ENCODE assay signal across 26 cellular contexts in genomic region chr11:99271527-99271926, GRCh38.
"Had no signal": no experiment of that assay in that cellular context is flagged by ENCODE, and none has a peak within 500 bp of the region (broad histone marks: within the 10 kb centered on the region; RNA-seq: fewer than 3 reads in every experiment).

No MANE protein-coding gene starts in this region.

- H3K4me3 ChIP-seq: adrenal gland, body of pancreas, cardiac muscle cell, colonic mucosa, heart left ventricle, right atrium auricular region, stomach, thyroid gland, upper lobe of left lung, vagina had no signal

- H3K4me3 Mint-ChIP-seq: activated CD4-positive, alpha-beta T cell treated with anti-CD3 and anti-CD28 coated beads for 36 hours; activated naive CD8-positive, alpha-beta T cell treated with anti-CD3 and anti-CD28 coated beads for 36 hours; naive thymus-derived CD8-positive, alpha-beta T cell; neural crest cell; stimulated activated naive B cell treated with anti-CD40 and anti-IgM and Interleukin-4, amounts not matched to agents 10 μg/mL and 1 μg/mL and 100 μg/mL, for 72 hours; T-helper 2 cell treated with Interferon-gamma antibody and Interleukin-4, amounts not matched to agents 5 μg/mL and 100 μg/mL, for 36 hours had no signal

- H3K9me3 ChIP-seq: adrenal gland, body of pancreas, colonic mucosa, heart left ventricle, right atrium auricular region, stomach, thyroid gland, upper lobe of left lung, vagina had no signal

- H3K4me1 ChIP-seq: adrenal gland, body of pancreas, colonic mucosa, heart left ventricle, right atrium auricular region, stomach, thyroid gland, upper lobe of left lung, vagina had no signal

- H3K9me3 Mint-ChIP-seq: neural crest cell; stimulated activated naive B cell treated with anti-CD40 and anti-IgM and Interleukin-4, amounts not matched to agents 10 μg/mL and 1 μg/mL and 100 μg/mL, for 72 hours had no signal

- H3K27ac Mint-ChIP-seq: activated CD4-positive, alpha-beta T cell treated with anti-CD3 and anti-CD28 coated beads for 36 hours; activated naive CD8-positive, alpha-beta T cell treated with anti-CD3 and anti-CD28 coated beads for 36 hours; naive thymus-derived CD8-positive, alpha-beta T cell; stimulated activated naive B cell treated with anti-CD40 and anti-IgM and Interleukin-4, amounts not matched to agents 10 μg/mL and 1 μg/mL and 100 μg/mL, for 72 hours; T-helper 2 cell treated with Interferon-gamma antibody and Interleukin-4, amounts not matched to agents 5 μg/mL and 100 μg/mL, for 36 hours had no signal

- H3K27me3 ChIP-seq: adrenal gland, body of pancreas, cardiac muscle cell, colonic mucosa, heart left ventricle, right atrium auricular region, stomach, thyroid gland, upper lobe of left lung, vagina had no signal

- H3K4me1 Mint-ChIP-seq: activated CD4-positive, alpha-beta T cell treated with anti-CD3 and anti-CD28 coated beads for 36 hours; activated naive CD8-positive, alpha-beta T cell treated with anti-CD3 and anti-CD28 coated beads for 36 hours; naive thymus-derived CD8-positive, alpha-beta T cell; neural crest cell; stimulated activated naive B cell treated with anti-CD40 and anti-IgM and Interleukin-4, amounts not matched to agents 10 μg/mL and 1 μg/mL and 100 μg/mL, for 72 hours had no signal

- H3K27me3 Mint-ChIP-seq: activated CD4-positive, alpha-beta T cell treated with anti-CD3 and anti-CD28 coated beads for 36 hours; activated naive CD8-positive, alpha-beta T cell treated with anti-CD3 and anti-CD28 coated beads for 36 hours; naive thymus-derived CD8-positive, alpha-beta T cell; stimulated activated naive B cell treated with anti-CD40 and anti-IgM and Interleukin-4, amounts not matched to agents 10 μg/mL and 1 μg/mL and 100 μg/mL, for 72 hours had no signal

- H3K36me3 Mint-ChIP-seq: activated naive CD8-positive, alpha-beta T cell treated with anti-CD3 and anti-CD28 coated beads for 36 hours; naive thymus-derived CD8-positive, alpha-beta T cell; stimulated activated naive B cell treated with anti-CD40 and anti-IgM and Interleukin-4, amounts not matched to agents 10 μg/mL and 1 μg/mL and 100 μg/mL, for 72 hours had no signal

- ATAC-seq: activated CD4-positive, alpha-beta T cell treated with anti-CD3 and anti-CD28 coated beads for 36 hours; body of pancreas; heart left ventricle; naive thymus-derived CD8-positive, alpha-beta T cell; stimulated activated naive B cell treated with anti-CD40 and anti-IgM and Interleukin-4, amounts not matched to agents 10 μg/mL and 1 μg/mL and 100 μg/mL, for 72 hours had no signal

- H3K36me3 ChIP-seq: adrenal gland, cardiac muscle cell, colonic mucosa, heart left ventricle, right atrium auricular region, stomach, thyroid gland, upper lobe of left lung, vagina had no signal

- DNase-seq: activated CD4-positive, alpha-beta T cell treated with anti-CD3 and anti-CD28 coated beads for 36 hours; activated CD4-positive, CD25-positive, alpha-beta regulatory T cell; activated effector memory CD4-positive, alpha-beta T cell treated with Interleukin-2 at 50 U/mL for 16 hours; activated naive CD4-positive, alpha-beta T cell treated with Interleukin-2 at 50 U/mL for 16 hours; activated naive CD8-positive, alpha-beta T cell treated with anti-CD3 and anti-CD28 coated beads for 36 hours; adrenal gland; aorta; body of pancreas; cerebellar nuclear complex; colonic mucosa; effector CD8-positive, alpha-beta T cell; heart left ventricle; hypothalamus; naive thymus-derived CD8-positive, alpha-beta T cell; stimulated activated CD4-positive, alpha-beta T cell treated with anti-CD3 and anti-CD28 coated beads, Interleukin-15, amount 100 ng/mL, for 24 hours; stimulated activated CD4-positive, alpha-beta T cell treated with anti-CD3 and anti-CD28 coated beads, Interleukin-2, amount 100 ng/mL, for 24 hours; stimulated activated naive B cell treated with anti-CD40 and anti-IgM and Interleukin-4, amounts not matched to agents 10 μg/mL and 1 μg/mL and 100 μg/mL, for 72 hours; stomach; T-helper 1 cell; thyroid gland; upper lobe of left lung had no signal

- H3K27ac ChIP-seq: adrenal gland, body of pancreas, cardiac muscle cell, colonic mucosa, heart left ventricle, right atrium auricular region, stomach, thyroid gland, upper lobe of left lung, vagina had no signal
